In genomic region chr15:42737529-42738328, GRCh38 we compare ENCODE assay signal across 8 cellular contexts. TPM values are rescaled to one million over a fixed set of nuclear protein-coding genes. Genes with fewer than 3 reads are reported as not detected.
DNase-seq lines count a peak whose midpoint lies in the region; ATAC-seq and TF ChIP-seq lines count a peak whose summit lies in the region.

No MANE protein-coding gene starts in this region.

- peak overlapping the region; percentile 83 for H3K4me3 Mint-ChIP-seq in activated CD4-positive, alpha-beta T cell treated with anti-CD3 and anti-CD28 coated beads, Interleukin-2, amount 10 ng/mL, durations not matched to agents 24 days and 14 days

- peak overlapping the region; percentile 78 for H3K27ac Mint-ChIP-seq in activated CD4-positive, alpha-beta T cell treated with anti-CD3 and anti-CD28 coated beads, Interleukin-2, amount 10 ng/mL, durations not matched to agents 24 days and 14 days

- TF ChIP-seq CTCF in fibroblast of the aortic adventitia (IDR thresholded peaks at IDR 0.05; ENCODE audit: insufficient read depth, low read length): peak; percentile 42

- peak overlapping the region; percentile 67 for H3K4me3 ChIP-seq in fibroblast of the aortic adventitia (ENCODE audit: low read depth, low read length)
- H3K4me3 ChIP-seq in skeletal muscle cell (ENCODE audit: low read depth, low read length): peak overlapping the region; percentile 73

- DNase-seq in activated CD4-positive, alpha-beta T cell treated with anti-CD3 and anti-CD28 coated beads, Interleukin-2, amount 10 ng/mL, durations not matched to agents 24 days and 14 days: no peak
- DNase-seq in activated CD4-positive, alpha-beta T cell treated with anti-CD3 and anti-CD28 coated beads for 1 hour: no peak
- DNase-seq in SK-MEL-5 (ENCODE audit: low read depth, low spot score): peak; percentile 52
- DNase-seq in fibroblast of the aortic adventitia (ENCODE audit: low read depth): peak; percentile 48
- no peak for DNase-seq in skeletal muscle cell (ENCODE audit: low read depth)
- no peak for DNase-seq in GM03348 (ENCODE audit: low spot score)

- intact Hi-C loops in activated CD4-positive, alpha-beta T cell treated with anti-CD3 and anti-CD28 coated beads, Interleukin-2, amount 10 ng/mL, durations not matched to agents 24 days and 14 days (cut with micrococcal nuclease): loop anchor here (1.0 kb wide), 1 partner anchor 184 kb away; no protein-coding TSS in a partner anchor

- ATAC-seq in GM21447 (IDR thresholded peaks at IDR 0.05; ENCODE audit: unreplicated experiment) (no peak), HG02588 (IDR thresholded peaks at IDR 0.05; ENCODE audit: unreplicated experiment) (no peak)

- H3K9me3 Mint-ChIP-seq in activated CD4-positive, alpha-beta T cell treated with anti-CD3 and anti-CD28 coated beads, Interleukin-2, amount 10 ng/mL, durations not matched to agents 24 days and 14 days: no peaks in the 10 kb centered on the region

- H3K36me3 Mint-ChIP-seq in activated CD4-positive, alpha-beta T cell treated with anti-CD3 and anti-CD28 coated beads, Interleukin-2, amount 10 ng/mL, durations not matched to agents 24 days and 14 days (ENCODE audit: low read depth): peaks cover 12% of the 10 kb centered on the region

- H3K27me3 Mint-ChIP-seq in activated CD4-positive, alpha-beta T cell treated with anti-CD3 and anti-CD28 coated beads, Interleukin-2, amount 10 ng/mL, durations not matched to agents 24 days and 14 days: no peaks in the 10 kb centered on the region

- H3K4me1 Mint-ChIP-seq in activated CD4-positive, alpha-beta T cell treated with anti-CD3 and anti-CD28 coated beads, Interleukin-2, amount 10 ng/mL, durations not matched to agents 24 days and 14 days: peaks cover 9% of the 10 kb centered on the region

- in situ Hi-C loops in SK-MEL-5 (cut with HindIII; ENCODE audit: low pct_unique_long_range_greater_than_20kb, low sequenced_read_pairs): no loop called here

RNA-seq across cellular contexts. Expression of gene CDAN1, which starts 0.8 kb away (rescaled TPM):
- 22.9 and 29.7 TPM in 2 replicates for total RNA-seq in activated CD4-positive, alpha-beta T cell treated with anti-CD3 and anti-CD28 coated beads, Interleukin-2, amount 10 ng/mL, durations not matched to agents 24 days and 14 days
- 8.7 and 11.8 TPM in 2 replicates for total RNA-seq in SK-MEL-5 (2014; rRNA removed; shearing (Covaris generic))
- polyA plus RNA-seq in SK-MEL-5 (2015; cell fraction: cytosol; rRNA removed): 8.8 and 10.6 TPM in 2 replicates
- polyA plus RNA-seq in SK-MEL-5 (2015; cell fraction: nucleus; rRNA removed): 23.6 and 28.6 TPM in 2 replicates
- 4.1 and 8.7 TPM in 2 replicates for total RNA-seq in fibroblast of the aortic adventitia (ENCODE audit: low replicate concordance)

Comparison
In these comparisons a context has a peak if more than half of its experiments do, and no peak if none do; other contexts are left out.
1. DNase-seq: peak in SK-MEL-5 (single experiment) and fibroblast of the aortic adventitia (single experiment); none in activated CD4-positive, alpha-beta T cell treated with anti-CD3 and anti-CD28 coated beads, Interleukin-2, amount 10 ng/mL, durations not matched to agents 24 days and 14 days (single experiment), activated CD4-positive, alpha-beta T cell treated with anti-CD3 and anti-CD28 coated beads for 1 hour (single experiment), skeletal muscle cell (single experiment) and GM03348 (single experiment).